1 cellular context compared by ENCODE assay signal in the genomic region with DNA sequence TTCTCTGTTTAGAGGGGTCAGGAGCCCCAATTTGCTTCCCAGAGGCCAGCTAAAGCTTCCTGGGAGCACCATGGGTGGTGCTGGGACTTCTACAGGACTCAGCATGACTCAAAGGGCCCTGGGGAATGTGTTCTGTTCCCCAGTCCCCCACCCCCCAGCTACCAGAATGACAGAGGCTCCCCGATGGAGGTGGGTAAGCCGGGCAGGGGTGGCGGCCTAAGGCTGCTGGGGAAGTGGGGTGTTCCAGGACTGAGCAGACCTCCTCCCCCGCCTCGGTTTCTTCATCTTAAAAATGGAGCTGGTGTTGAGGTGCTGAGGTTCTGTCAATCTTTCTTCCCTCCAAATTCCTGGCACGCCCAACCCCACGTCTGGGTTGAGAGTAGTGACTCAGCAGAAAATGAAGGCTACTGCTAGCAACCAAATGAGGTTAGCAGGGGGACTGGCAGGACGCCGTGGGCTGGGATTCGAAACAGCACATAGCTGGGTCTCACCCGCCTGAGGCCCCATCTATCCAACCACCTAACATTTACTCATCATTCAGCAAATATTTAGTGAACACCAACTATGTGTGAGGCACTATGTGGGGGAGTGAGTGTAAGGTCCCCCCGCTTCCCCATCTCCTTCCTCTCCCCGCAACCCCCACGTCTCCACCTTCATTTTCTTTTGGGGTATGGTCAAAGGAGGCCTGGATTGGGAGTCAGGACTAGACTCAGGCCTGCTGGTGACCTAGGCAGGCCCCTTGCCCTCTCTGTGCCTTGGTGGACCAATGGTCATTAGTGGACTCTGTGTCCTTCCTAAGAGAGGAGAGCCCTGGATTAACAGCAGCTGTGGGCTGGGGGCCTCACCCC.
TF ChIP-seq lines count a peak whose summit lies in the region.

No MANE protein-coding gene starts in this region.

TF ChIP-seq in K562, 482 proteins besides CTCF, POLR2A, EP300 and RAD21 (continued from another document and continues in another):
- TF ChIP-seq, protein P1, sequence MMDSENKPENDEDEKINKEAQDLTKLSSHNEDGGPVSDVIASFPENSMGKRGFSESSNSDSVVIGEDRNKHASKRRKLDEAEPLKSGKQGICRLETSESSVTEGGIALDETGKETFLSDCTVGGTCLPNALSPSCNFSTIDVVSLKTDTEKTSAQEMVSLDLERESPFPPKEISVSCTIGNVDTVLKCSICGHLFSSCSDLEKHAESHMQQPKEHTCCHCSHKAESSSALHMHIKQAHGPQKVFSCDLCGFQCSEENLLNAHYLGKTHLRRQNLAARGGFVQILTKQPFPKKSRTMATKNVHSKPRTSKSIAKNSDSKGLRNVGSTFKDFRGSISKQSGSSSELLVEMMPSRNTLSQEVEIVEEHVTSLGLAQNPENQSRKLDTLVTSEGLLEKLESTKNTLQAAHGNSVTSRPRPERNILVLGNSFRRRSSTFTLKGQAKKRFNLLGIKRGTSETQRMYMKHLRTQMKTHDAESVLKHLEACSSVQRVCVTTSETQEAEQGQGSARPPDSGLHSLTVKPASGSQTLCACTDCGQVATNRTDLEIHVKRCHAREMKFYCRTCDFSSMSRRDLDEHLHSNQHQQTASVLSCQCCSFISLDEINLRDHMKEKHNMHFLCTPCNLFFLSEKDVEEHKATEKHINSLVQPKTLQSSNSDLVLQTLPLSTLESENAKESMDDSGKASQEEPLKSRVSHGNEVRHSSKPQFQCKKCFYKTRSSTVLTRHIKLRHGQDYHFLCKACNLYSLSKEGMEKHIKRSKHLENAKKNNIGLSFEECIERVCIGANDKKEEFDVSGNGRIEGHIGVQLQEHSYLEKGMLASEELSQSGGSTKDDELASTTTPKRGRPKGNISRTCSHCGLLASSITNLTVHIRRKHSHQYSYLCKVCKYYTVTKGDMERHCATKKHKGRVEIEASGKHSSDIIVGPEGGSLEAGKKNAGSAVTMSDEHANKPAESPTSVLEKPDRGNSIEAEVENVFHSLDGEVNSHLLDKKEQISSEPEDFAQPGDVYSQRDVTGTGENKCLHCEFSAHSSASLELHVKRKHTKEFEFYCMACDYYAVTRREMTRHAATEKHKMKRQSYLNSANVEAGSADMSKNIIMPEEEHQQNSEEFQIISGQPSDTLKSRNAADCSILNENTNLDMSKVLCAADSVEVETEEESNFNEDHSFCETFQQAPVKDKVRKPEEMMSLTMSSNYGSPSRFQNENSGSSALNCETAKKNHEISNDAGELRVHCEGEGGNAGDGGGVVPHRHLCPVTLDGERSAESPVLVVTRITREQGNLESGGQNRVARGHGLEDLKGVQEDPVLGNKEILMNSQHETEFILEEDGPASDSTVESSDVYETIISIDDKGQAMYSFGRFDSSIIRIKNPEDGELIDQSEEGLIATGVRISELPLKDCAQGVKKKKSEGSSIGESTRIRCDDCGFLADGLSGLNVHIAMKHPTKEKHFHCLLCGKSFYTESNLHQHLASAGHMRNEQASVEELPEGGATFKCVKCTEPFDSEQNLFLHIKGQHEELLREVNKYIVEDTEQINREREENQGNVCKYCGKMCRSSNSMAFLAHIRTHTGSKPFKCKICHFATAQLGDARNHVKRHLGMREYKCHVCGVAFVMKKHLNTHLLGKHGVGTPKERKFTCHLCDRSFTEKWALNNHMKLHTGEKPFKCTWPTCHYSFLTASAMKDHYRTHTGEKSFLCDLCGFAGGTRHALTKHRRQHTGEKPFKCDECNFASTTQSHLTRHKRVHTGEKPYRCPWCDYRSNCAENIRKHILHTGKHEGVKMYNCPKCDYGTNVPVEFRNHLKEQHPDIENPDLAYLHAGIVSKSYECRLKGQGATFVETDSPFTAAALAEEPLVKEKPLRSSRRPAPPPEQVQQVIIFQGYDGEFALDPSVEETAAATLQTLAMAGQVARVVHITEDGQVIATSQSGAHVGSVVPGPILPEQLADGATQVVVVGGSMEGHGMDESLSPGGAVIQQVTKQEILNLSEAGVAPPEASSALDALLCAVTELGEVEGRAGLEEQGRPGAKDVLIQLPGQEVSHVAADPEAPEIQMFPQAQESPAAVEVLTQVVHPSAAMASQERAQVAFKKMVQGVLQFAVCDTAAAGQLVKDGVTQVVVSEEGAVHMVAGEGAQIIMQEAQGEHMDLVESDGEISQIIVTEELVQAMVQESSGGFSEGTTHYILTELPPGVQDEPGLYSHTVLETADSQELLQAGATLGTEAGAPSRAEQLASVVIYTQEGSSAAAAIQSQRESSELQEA (IDR thresholded peaks at IDR 0.05; ENCODE audit: low read depth) = no peak
- no peak for TF ChIP-seq ESRRB (CRISPR knock-in tag; IDR thresholded peaks at IDR 0.05; ENCODE audit: borderline replicate concordance)
- TF ChIP-seq, protein P2, sequence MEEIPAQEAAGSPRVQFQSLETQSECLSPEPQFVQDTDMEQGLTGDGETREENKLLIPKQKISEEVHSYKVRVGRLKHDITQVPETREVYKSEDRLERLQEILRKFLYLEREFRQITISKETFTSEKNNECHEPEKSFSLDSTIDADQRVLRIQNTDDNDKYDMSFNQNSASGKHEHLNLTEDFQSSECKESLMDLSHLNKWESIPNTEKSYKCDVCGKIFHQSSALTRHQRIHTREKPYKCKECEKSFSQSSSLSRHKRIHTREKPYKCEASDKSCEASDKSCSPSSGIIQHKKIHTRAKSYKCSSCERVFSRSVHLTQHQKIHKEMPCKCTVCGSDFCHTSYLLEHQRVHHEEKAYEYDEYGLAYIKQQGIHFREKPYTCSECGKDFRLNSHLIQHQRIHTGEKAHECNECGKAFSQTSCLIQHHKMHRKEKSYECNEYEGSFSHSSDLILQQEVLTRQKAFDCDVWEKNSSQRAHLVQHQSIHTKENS (CRISPR knock-in tag; IDR thresholded peaks at IDR 0.05) = no peak
- TF ChIP-seq ZKSCAN1 (IDR thresholded peaks at IDR 0.05; ENCODE audit: low read depth, low read length) = no peak
- TF ChIP-seq KDM5B (IDR thresholded peaks at IDR 0.05; ENCODE audit: insufficient replicate concordance, low read depth, low read length) = no peak
- TF ChIP-seq MAZ (CRISPR knock-in tag; conservative IDR thresholded peaks at IDR 0.05 in 1 of 2, IDR thresholded peaks at IDR 0.05 in 1 of 2) = peak in 1 of 2 experiments; percentile 61; a peak in 1 of 4 replicates
- TF ChIP-seq SMARCA4 (IDR thresholded peaks at IDR 0.05) = peak; percentile 82
- no peak for TF ChIP-seq ZNF224 (CRISPR knock-in tag; IDR thresholded peaks at IDR 0.05)
- TF ChIP-seq ETV5 (CRISPR knock-in tag; IDR thresholded peaks at IDR 0.05; ENCODE audit: low read depth) = no peak
- TF ChIP-seq, protein P3, sequence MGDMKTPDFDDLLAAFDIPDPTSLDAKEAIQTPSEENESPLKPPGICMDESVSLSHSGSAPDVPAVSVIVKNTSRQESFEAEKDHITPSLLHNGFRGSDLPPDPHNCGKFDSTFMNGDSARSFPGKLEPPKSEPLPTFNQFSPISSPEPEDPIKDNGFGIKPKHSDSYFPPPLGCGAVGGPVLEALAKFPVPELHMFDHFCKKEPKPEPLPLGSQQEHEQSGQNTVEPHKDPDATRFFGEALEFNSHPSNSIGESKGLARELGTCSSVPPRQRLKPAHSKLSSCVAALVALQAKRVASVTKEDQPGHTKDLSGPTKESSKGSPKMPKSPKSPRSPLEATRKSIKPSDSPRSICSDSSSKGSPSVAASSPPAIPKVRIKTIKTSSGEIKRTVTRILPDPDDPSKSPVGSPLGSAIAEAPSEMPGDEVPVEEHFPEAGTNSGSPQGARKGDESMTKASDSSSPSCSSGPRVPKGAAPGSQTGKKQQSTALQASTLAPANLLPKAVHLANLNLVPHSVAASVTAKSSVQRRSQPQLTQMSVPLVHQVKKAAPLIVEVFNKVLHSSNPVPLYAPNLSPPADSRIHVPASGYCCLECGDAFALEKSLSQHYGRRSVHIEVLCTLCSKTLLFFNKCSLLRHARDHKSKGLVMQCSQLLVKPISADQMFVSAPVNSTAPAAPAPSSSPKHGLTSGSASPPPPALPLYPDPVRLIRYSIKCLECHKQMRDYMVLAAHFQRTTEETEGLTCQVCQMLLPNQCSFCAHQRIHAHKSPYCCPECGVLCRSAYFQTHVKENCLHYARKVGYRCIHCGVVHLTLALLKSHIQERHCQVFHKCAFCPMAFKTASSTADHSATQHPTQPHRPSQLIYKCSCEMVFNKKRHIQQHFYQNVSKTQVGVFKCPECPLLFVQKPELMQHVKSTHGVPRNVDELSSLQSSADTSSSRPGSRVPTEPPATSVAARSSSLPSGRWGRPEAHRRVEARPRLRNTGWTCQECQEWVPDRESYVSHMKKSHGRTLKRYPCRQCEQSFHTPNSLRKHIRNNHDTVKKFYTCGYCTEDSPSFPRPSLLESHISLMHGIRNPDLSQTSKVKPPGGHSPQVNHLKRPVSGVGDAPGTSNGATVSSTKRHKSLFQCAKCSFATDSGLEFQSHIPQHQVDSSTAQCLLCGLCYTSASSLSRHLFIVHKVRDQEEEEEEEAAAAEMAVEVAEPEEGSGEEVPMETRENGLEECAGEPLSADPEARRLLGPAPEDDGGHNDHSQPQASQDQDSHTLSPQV (IDR thresholded peaks at IDR 0.05) = peak; percentile 98
- TF ChIP-seq BACH1 (tag; IDR thresholded peaks at IDR 0.05) = peak; percentile 100
- no peak for TF ChIP-seq ELF2 (CRISPR knock-in tag; IDR thresholded peaks at IDR 0.05)
- no peak for TF ChIP-seq WHSC1 (IDR thresholded peaks at IDR 0.05; ENCODE audit: low read length)
- no peak for TF ChIP-seq GTF2E2 (tag; IDR thresholded peaks at IDR 0.05)
- TF ChIP-seq, protein P4, sequence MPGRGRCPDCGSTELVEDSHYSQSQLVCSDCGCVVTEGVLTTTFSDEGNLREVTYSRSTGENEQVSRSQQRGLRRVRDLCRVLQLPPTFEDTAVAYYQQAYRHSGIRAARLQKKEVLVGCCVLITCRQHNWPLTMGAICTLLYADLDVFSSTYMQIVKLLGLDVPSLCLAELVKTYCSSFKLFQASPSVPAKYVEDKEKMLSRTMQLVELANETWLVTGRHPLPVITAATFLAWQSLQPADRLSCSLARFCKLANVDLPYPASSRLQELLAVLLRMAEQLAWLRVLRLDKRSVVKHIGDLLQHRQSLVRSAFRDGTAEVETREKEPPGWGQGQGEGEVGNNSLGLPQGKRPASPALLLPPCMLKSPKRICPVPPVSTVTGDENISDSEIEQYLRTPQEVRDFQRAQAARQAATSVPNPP (IDR thresholded peaks at IDR 0.05; ENCODE audit: borderline replicate concordance, insufficient read depth, insufficient read length) = no peak
- TF ChIP-seq, protein P5, sequence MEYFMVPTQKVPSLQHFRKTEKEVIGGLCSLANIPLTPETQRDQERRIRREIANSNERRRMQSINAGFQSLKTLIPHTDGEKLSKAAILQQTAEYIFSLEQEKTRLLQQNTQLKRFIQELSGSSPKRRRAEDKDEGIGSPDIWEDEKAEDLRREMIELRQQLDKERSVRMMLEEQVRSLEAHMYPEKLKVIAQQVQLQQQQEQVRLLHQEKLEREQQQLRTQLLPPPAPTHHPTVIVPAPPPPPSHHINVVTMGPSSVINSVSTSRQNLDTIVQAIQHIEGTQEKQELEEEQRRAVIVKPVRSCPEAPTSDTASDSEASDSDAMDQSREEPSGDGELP (CRISPR knock-in tag; IDR thresholded peaks at IDR 0.05; ENCODE audit: borderline replicate concordance) = peak; percentile 67
- TF ChIP-seq CBFA2T3 (IDR thresholded peaks at IDR 0.05) = peak; percentile 31; the same call in 1 of the 2 replicates
- TF ChIP-seq SMAD1 (IDR thresholded peaks at IDR 0.05; ENCODE audit: low read depth, low read length, partially characterized antibody) = no peak
- peak; percentile 98 for TF ChIP-seq L3MBTL2 (IDR thresholded peaks at IDR 0.05)
- TF ChIP-seq PCBP2 (IDR thresholded peaks at IDR 0.05; ENCODE audit: low read depth, low read length, poor library complexity, severe bottlenecking) = no peak
- no peak; the same call in 1 of the 2 replicates for TF ChIP-seq NFRKB (IDR thresholded peaks at IDR 0.05; ENCODE audit: low read depth)
- 0 out of 2 replicates have a peak, but pooled peaks have one; percentile 0 for TF ChIP-seq SMC3 (conservative IDR thresholded peaks at IDR 0.05; ENCODE audit: insufficient read depth, low read depth, low read length)
- peak; percentile 46 for TF ChIP-seq TAF1 (IDR thresholded peaks at IDR 0.05; ENCODE audit: control insufficient read depth, extremely low read depth, insufficient read depth, low read length, severe bottlenecking)
- TF ChIP-seq, protein P6, sequence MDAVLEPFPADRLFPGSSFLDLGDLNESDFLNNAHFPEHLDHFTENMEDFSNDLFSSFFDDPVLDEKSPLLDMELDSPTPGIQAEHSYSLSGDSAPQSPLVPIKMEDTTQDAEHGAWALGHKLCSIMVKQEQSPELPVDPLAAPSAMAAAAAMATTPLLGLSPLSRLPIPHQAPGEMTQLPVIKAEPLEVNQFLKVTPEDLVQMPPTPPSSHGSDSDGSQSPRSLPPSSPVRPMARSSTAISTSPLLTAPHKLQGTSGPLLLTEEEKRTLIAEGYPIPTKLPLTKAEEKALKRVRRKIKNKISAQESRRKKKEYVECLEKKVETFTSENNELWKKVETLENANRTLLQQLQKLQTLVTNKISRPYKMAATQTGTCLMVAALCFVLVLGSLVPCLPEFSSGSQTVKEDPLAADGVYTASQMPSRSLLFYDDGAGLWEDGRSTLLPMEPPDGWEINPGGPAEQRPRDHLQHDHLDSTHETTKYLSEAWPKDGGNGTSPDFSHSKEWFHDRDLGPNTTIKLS (IDR thresholded peaks at IDR 0.05; ENCODE audit: borderline replicate concordance, low read depth) = 0 out of 2 replicates have a peak, but pooled peaks have one; percentile 25
- peak; percentile 60; the same call in 1 of the 2 replicates for TF ChIP-seq RBFOX2 (IDR thresholded peaks at IDR 0.05; ENCODE audit: low read depth, low read length)
- peak; percentile 26; the same call in 1 of the 2 replicates for TF ChIP-seq NCOR1 (IDR thresholded peaks at IDR 0.05)
- no peak for TF ChIP-seq RBM34 (IDR thresholded peaks at IDR 0.05; ENCODE audit: borderline replicate concordance, insufficient read depth, low read length)
- TF ChIP-seq ZNF644 (tag; IDR thresholded peaks at IDR 0.05; ENCODE audit: low read depth) = peak; percentile 60; the same call in 1 of the 2 replicates
- TF ChIP-seq KLF6 (CRISPR knock-in tag; IDR thresholded peaks at IDR 0.05; ENCODE audit: borderline replicate concordance) = peak; percentile 38; the same call in 1 of the 2 replicates
- peak; percentile 71 for TF ChIP-seq SMARCE1 (IDR thresholded peaks at IDR 0.05)
- no peak for TF ChIP-seq TAF7 (tag; IDR thresholded peaks at IDR 0.05)
- TF ChIP-seq BRD4 (IDR thresholded peaks at IDR 0.05) = no peak
- TF ChIP-seq PHB2 (IDR thresholded peaks at IDR 0.05; ENCODE audit: low read depth) = no peak
